8 cellular contexts compared by ENCODE assay signal in genomic region chr2:15622214-15622613, GRCh38.
"Had no signal": no experiment of that assay in that cellular context is flagged by ENCODE, and none has a peak within 500 bp of the region (broad histone marks: within the 10 kb centered on the region; RNA-seq: fewer than 3 reads in every experiment).

No MANE protein-coding gene starts in this region.

- DNase-seq: GDM1, GF-D8 had no signal

- H3K4me3 ChIP-seq: GM12878 had no signal

- FAIRE-seq: G401.6, GM12878, GM12891, GM12892, GM18507, GM19239 had no signal
